Comparison of ENCODE assay signal across 8 cellular contexts in genomic region chr12:104303538-104304151, GRCh38.
A peak's percentile ranks its signal among the peaks of the same experiment; 100 is the strongest.
DNase-seq lines count a peak whose midpoint lies in the region; ATAC-seq and TF ChIP-seq lines count a peak whose summit lies in the region.

Gene EID3, plus strand, starts transcription at chr12:104303739. Its CDS starts 196 bp downstream, at chr12:104303935.

- peaks cover 70% of the 10 kb centered on the region for H3K4me1 Mint-ChIP-seq in activated naive CD4-positive, alpha-beta T cell treated with anti-CD3 and anti-CD28 coated beads, Interleukin-2, amount 50 U/mL, for 24 hours

- H3K4me3 Mint-ChIP-seq in activated naive CD4-positive, alpha-beta T cell treated with anti-CD3 and anti-CD28 coated beads, Interleukin-2, amount 50 U/mL, for 24 hours = peak within 1 kb of the TSS; percentile 92

- no peaks in the 10 kb centered on the region for H3K9me3 ChIP-seq in MM.1S (replicated peaks; ENCODE audit: insufficient read depth, low read length)

- H3K27me3 ChIP-seq in MM.1S (replicated peaks; ENCODE audit: insufficient read depth, low read length) = no peaks in the 10 kb centered on the region

- ATAC-seq in GM21825 (IDR thresholded peaks at IDR 0.05; ENCODE audit: unreplicated experiment) = peak; percentile 94

- H3K9ac ChIP-seq in MM.1S (ENCODE audit: low read length) = no peak within 1 kb of the TSS

- no peaks in the 10 kb centered on the region for H3K9me3 Mint-ChIP-seq in activated naive CD4-positive, alpha-beta T cell treated with anti-CD3 and anti-CD28 coated beads, Interleukin-2, amount 50 U/mL, for 24 hours

- no peaks in the 10 kb centered on the region for H3K4me1 ChIP-seq in MM.1S (ENCODE audit: low read length)

- peaks cover 17% of the 10 kb centered on the region for H3K36me3 Mint-ChIP-seq in activated naive CD4-positive, alpha-beta T cell treated with anti-CD3 and anti-CD28 coated beads, Interleukin-2, amount 50 U/mL, for 24 hours

- no peaks in the 10 kb centered on the region for H3K9me2 ChIP-seq in MM.1S (replicated peaks; ENCODE audit: insufficient read depth, low read length)

- peak within 1 kb of the TSS; percentile 97 for H3K27ac Mint-ChIP-seq in activated naive CD4-positive, alpha-beta T cell treated with anti-CD3 and anti-CD28 coated beads, Interleukin-2, amount 50 U/mL, for 24 hours

- DNase-seq in DMS153 treated with DMSO at 0.1 percent for 48 hours (lab: John Stamatoyannopoulos, UW; ENCODE audit: unreplicated experiment) = peak; percentile 37
- peak; percentile 85 for DNase-seq in OCI-M1 (lab: John Stamatoyannopoulos, UW)
- DNase-seq in globus pallidus (ENCODE audit: low spot score) = peak; percentile 86
- DNase-seq in nucleus accumbens (lab: John Stamatoyannopoulos, UW) = peak in 55 of 56 donors; percentile 14 to 92 (median 81)
- peak; percentile 72 for DNase-seq in stromal cell of bone marrow (ENCODE audit: low read depth)
- DNase-seq in MM.1S = no peak

- peaks cover 99% of the 10 kb centered on the region for H3K79me2 ChIP-seq in MM.1S (ENCODE audit: low read length)

- H2AFZ ChIP-seq in MM.1S (ENCODE audit: low read length) = no peak within 1 kb of the TSS

- H4K20me1 ChIP-seq in MM.1S (ENCODE audit: insufficient read depth, low read length) = peaks cover 33% of the 10 kb centered on the region; the same call in 1 of the 2 replicates

- no peak for TF ChIP-seq CTCF in MM.1S (IDR thresholded peaks at IDR 0.05; ENCODE audit: low read length)

- H3K4me2 ChIP-seq in MM.1S (ENCODE audit: low read depth, low read length) = no peak within 1 kb of the TSS

- H3K36me3 ChIP-seq in MM.1S (replicated peaks; ENCODE audit: insufficient read depth, low read length) = peaks cover 10% of the 10 kb centered on the region; the same call in 1 of the 2 replicates

- H3F3A ChIP-seq in MM.1S (ENCODE audit: insufficient read depth, low read length) = 0 out of 2 replicates have a peak, but pooled peaks cover 4% of the 10 kb centered on the region

- H3K27me3 Mint-ChIP-seq in activated naive CD4-positive, alpha-beta T cell treated with anti-CD3 and anti-CD28 coated beads, Interleukin-2, amount 50 U/mL, for 24 hours = no peaks in the 10 kb centered on the region

- no peak within 1 kb of the TSS for H3K4me3 ChIP-seq in MM.1S (ENCODE audit: low read length)

- no peak within 1 kb of the TSS for H3K27ac ChIP-seq in MM.1S (ENCODE audit: low read length)
